In genomic region chrX:48071064-48071985, GRCh38 we compare ENCODE assay signal across 8 cellular contexts. TPM values are rescaled to one million over a fixed set of nuclear protein-coding genes. Genes with fewer than 3 reads are reported as not detected.
A peak's percentile ranks its signal among the peaks of the same experiment; 100 is the strongest.
DNase-seq lines count a peak whose midpoint lies in the region; FAIRE-seq and TF ChIP-seq lines count a peak whose summit lies in the region.

Gene ZNF630 (minus strand): TSS chrX:48071640. CDS start chrX:48066886, 4,754 bp downstream.

- peaks cover 21% of the 10 kb centered on the region for H3K9me3 ChIP-seq in H9 (ENCODE audit: control insufficient read depth, low read depth, low read length)
- no peaks in the 10 kb centered on the region for H3K9me3 ChIP-seq in smooth muscle cell (replicated peaks; ENCODE audit: low read depth)

- no peak within 1 kb of the TSS for H3K56ac ChIP-seq in H9 (ENCODE audit: insufficient read length, low read depth, low read length)

- H2BK12ac ChIP-seq in H9 (ENCODE audit: insufficient read length, low read depth, low read length), result no peak within 1 kb of the TSS

- H3K36me3 ChIP-seq in smooth muscle cell (ENCODE audit: low read depth), result no peaks in the 10 kb centered on the region

- peaks cover 5 to 6% of the 10 kb centered on the region in 2 experiments for H3K4me1 Mint-ChIP-seq in H9

- H3K27ac ChIP-seq in H9 (ENCODE audit: insufficient read length, low read depth, low read length) (no peak within 1 kb of the TSS), smooth muscle cell (ENCODE audit: low read depth) (no peak within 1 kb of the TSS)

- H4K20me1 ChIP-seq in H9 (ENCODE audit: control insufficient read depth, insufficient read depth, insufficient read length) (peaks cover 2% of the 10 kb centered on the region), smooth muscle cell (ENCODE audit: low read depth) (no peaks in the 10 kb centered on the region)

- H3F3A ChIP-seq in smooth muscle cell (ENCODE audit: low read depth), result no peaks in the 10 kb centered on the region

- no peak within 1 kb of the TSS for H4K91ac ChIP-seq in H9 (ENCODE audit: insufficient read length, low read depth, low read length)

- no peak within 1 kb of the TSS for H3K23ac ChIP-seq in H9 (ENCODE audit: insufficient read length, low read depth, low read length)

- H2BK20ac ChIP-seq in H9 (ENCODE audit: low read depth, low read length, poor library complexity, severe bottlenecking), result no peak within 1 kb of the TSS

- no peak within 1 kb of the TSS for H4K5ac ChIP-seq in H9 (ENCODE audit: insufficient read length, low read depth, low read length)

- H3K4ac ChIP-seq in H9 (ENCODE audit: low read depth, low read length), result no peak within 1 kb of the TSS

- H3K79me1 ChIP-seq in H9 (ENCODE audit: insufficient read depth, low read depth, low read length, poor library complexity, severe bottlenecking), result no peaks in the 10 kb centered on the region

- TF ChIP-seq CTCF in H9 (conservative IDR thresholded peaks at IDR 0.05), result no peak
- no peak for TF ChIP-seq CTCF in WI38 (IDR thresholded peaks at IDR 0.05; ENCODE audit: low read depth, low read length)
- TF ChIP-seq CTCF in smooth muscle cell (IDR thresholded peaks at IDR 0.05; ENCODE audit: borderline replicate concordance, insufficient read depth, poor library complexity, severe bottlenecking), result no peak

- H3K4me1 ChIP-seq in H9 (ENCODE audit: insufficient read depth, low read length) (no peaks in the 10 kb centered on the region), smooth muscle cell (ENCODE audit: low read depth) (no peaks in the 10 kb centered on the region)

- peak within 1 kb of the TSS; percentile 67 to 91 (median 87) for H3K27ac Mint-ChIP-seq in H9

- H3K79me2 ChIP-seq in H9 (ENCODE audit: insufficient read depth, low read length) (no peaks in the 10 kb centered on the region), smooth muscle cell (ENCODE audit: low read depth) (no peaks in the 10 kb centered on the region)

- H2AK5ac ChIP-seq in H9 (ENCODE audit: insufficient read length, low read length), result no peak within 1 kb of the TSS

- DNase-seq in EL (peak; percentile 21), H9 (peak; percentile 84), NCI-H146 (lab: John Stamatoyannopoulos, UW) (peak; percentile 53), smooth muscle cell (lab: John Stamatoyannopoulos, UW; ENCODE audit: unreplicated experiment) (no peak), T1000 (lab: John Stamatoyannopoulos, UW) (no peak)
- DNase-seq in central memory CD4-positive, alpha-beta T cell, result peak; percentile 41

- H2BK15ac ChIP-seq in H9 (ENCODE audit: low read depth, low read length), result no peak within 1 kb of the TSS

- peak within 1 kb of the TSS; percentile 86 to 87 for H3K4me3 Mint-ChIP-seq in H9

- no peak within 1 kb of the TSS for H2BK5ac ChIP-seq in H9 (ENCODE audit: insufficient read length, low read length)

- peak within 1 kb of the TSS; percentile 11 for H3K14ac ChIP-seq in H9 (ENCODE audit: insufficient read depth, low read length)

- H3K9ac ChIP-seq in H9 (ENCODE audit: extremely low read depth, insufficient read length, low read length) (peak within 1 kb of the TSS; percentile 72), smooth muscle cell (ENCODE audit: low read depth) (peak within 1 kb of the TSS; percentile 66)

- H3K4me3 ChIP-seq in WI38 (ENCODE audit: low read depth, low read length), result peak within 1 kb of the TSS; percentile 59
- H3K4me3 ChIP-seq in smooth muscle cell, result peak within 1 kb of the TSS; percentile 71

- H3K4me2 ChIP-seq in H9 (ENCODE audit: insufficient read depth, insufficient read length, low read length) (peak within 1 kb of the TSS; percentile 79), smooth muscle cell (peak within 1 kb of the TSS; percentile 81)

- H2BK120ac ChIP-seq in H9 (ENCODE audit: low read depth, low read length, poor library complexity, severe bottlenecking), result no peak within 1 kb of the TSS

- H2AFZ ChIP-seq in H9 (ENCODE audit: low read length) (peak within 1 kb of the TSS; percentile 65), smooth muscle cell (ENCODE audit: low read depth) (peak within 1 kb of the TSS; percentile 97)

- peaks cover 80 to 90% of the 10 kb centered on the region in 2 experiments for H3K9me3 Mint-ChIP-seq in H9

- no CpG with 5 or more reads among the region's 48 CpGs for WGBS in H9 (ENCODE audit: extremely low coverage, insufficient read length, low lambda C conversion rate)
- WGBS in smooth muscle cell (ENCODE audit: low lambda C conversion rate), result 35% methylated on average over 48 of the region's 48 CpGs

- no peak within 1 kb of the TSS for H4K8ac ChIP-seq in H9 (replicated peaks; ENCODE audit: insufficient read length, low read depth, low read length)

- no peak within 1 kb of the TSS for H3T11ph ChIP-seq in H9 (ENCODE audit: low read length)

- H3K36me3 Mint-ChIP-seq in H9 (ENCODE audit: insufficient read depth in 1 of 3, low read depth in 3 of 3), result peaks cover 6 to 10% (median 8%) of the 10 kb centered on the region in 3 experiments; a peak in 5 of 7 replicates

- no peak within 1 kb of the TSS for H3K18ac ChIP-seq in H9 (ENCODE audit: insufficient read length, low read depth, low read length)

- no peaks in the 10 kb centered on the region for H3K27me3 ChIP-seq in H9 (ENCODE audit: insufficient read depth, low read length)
- H3K27me3 ChIP-seq in smooth muscle cell (ENCODE audit: low read depth), result no peaks in the 10 kb centered on the region

- H3K23me2 ChIP-seq in H9 (ENCODE audit: insufficient read length, low read depth, low read length, poor library complexity, severe bottlenecking), result peaks cover 7% of the 10 kb centered on the region

- peak; percentile 69 for FAIRE-seq in islet of Langerhans (lab: Jason Lieb, UNC)

- H3K27me3 Mint-ChIP-seq in H9 (ENCODE audit: low read depth), result peaks cover 2% of the 10 kb centered on the region

RNA-seq across cellular contexts. Expression of gene ZNF630, which starts in this region (rescaled TPM):
- total RNA-seq in H9 (2021), result 1.2 and 1.5 TPM in 2 replicates
- total RNA-seq in smooth muscle cell, result 5.0 and 7.9 TPM in 2 replicates
- polyA plus RNA-seq in smooth muscle cell, result 2.1 and 2.2 TPM in 2 replicates

Comparison
In these comparisons a context has a peak if more than half of its experiments do, and no peak if none do; other contexts are left out.
1. DNase-seq: peak in EL (single experiment), H9 (single experiment), NCI-H146 (single experiment) and central memory CD4-positive, alpha-beta T cell (single experiment); none in smooth muscle cell (single experiment) and T1000 (single experiment).